Comparison of ENCODE assay signal across 30 cellular contexts in the genomic region with DNA sequence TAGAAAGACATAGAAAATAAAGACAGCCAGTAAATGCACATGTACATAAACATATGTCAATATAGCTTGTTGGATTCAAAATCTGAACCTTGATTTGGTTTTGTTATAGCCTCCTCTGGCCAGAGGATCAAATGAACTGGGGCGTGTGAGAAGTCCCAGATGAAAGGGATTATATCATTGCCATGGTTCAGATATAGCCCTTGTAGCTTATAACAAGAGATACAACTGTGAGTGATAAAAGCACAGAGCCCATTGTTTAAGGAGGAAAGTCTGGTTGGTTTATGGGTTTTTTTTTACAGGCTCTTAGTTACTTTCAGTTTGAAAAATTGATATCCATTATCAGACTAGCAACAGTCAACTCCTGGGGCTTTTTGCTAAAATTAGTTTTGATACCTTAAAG.
"Had no signal": no experiment of that assay in that cellular context is flagged by ENCODE, and none has a peak within 500 bp of the region (broad histone marks: within the 10 kb centered on the region; RNA-seq: fewer than 3 reads in every experiment).

No MANE protein-coding gene starts in this region.

- DNase-seq: head of caudate nucleus; hippocampal formation; kidney glomerular epithelial cell; left cardiac atrium; left lung; lower lobe of right lung; mammary epithelial cell; mesenchymal stem cell; naive thymus-derived CD4-positive, alpha-beta T cell; ovary; posterior cingulate gyrus; retina; right cardiac atrium; stimulated activated CD4-positive, alpha-beta T cell treated with anti-CD3 and anti-CD28 coated beads, Interleukin-12 subunit alpha, Interleukin-12 subunit beta, amount 100 ng/mL, for 4 hours; stimulated activated CD4-positive, alpha-beta T cell treated with anti-CD3 and anti-CD28 coated beads, Interleukin-15, amount 100 ng/mL, for 24 hours; stimulated activated CD4-positive, alpha-beta T cell treated with anti-CD3 and anti-CD28 coated beads, Interleukin-2, amount 100 ng/mL, for 24 hours; stimulated activated CD4-positive, alpha-beta T cell treated with anti-CD3 and anti-CD28 coated beads, Interleukin-4, amount 100 ng/mL, for 24 hours; stimulated activated naive CD4-positive, alpha-beta T cell; tibial artery; trophoblast cell; upper lobe of right lung had no signal

- H3K27ac ChIP-seq: left lung, lower lobe of right lung, ovary, prostate gland, skin epidermis, suprapubic skin, thoracic aorta, tibial artery, upper lobe of right lung had no signal

- H3K36me3 ChIP-seq: left lung, lower lobe of right lung, ovary, prostate gland, suprapubic skin, thoracic aorta, tibial artery, upper lobe of right lung had no signal

- FAIRE-seq: keratinocyte, urothelium cell line had no signal

- H3K4me3 ChIP-seq: left lung, lower lobe of right lung, ovary, prostate gland, skin epidermis, suprapubic skin, thoracic aorta, tibial artery, upper lobe of right lung had no signal

- H3K9me3 ChIP-seq: left lung, lower lobe of right lung, ovary, prostate gland, suprapubic skin, thoracic aorta, tibial artery, upper lobe of right lung had no signal

- H3K27me3 ChIP-seq: left lung, ovary, suprapubic skin, tibial artery, upper lobe of right lung had no signal

- H3K4me1 ChIP-seq: left lung, lower lobe of right lung, prostate gland, suprapubic skin, tibial artery, upper lobe of right lung had no signal

- ATAC-seq: left cardiac atrium; left lung; lower lobe of right lung; naive thymus-derived CD4-positive, alpha-beta T cell; natural killer cell treated with Interleukin-12 subunit alpha and Interleukin-12 subunit beta and Interleukin-15 and Interleukin-18, amount 100 ng/mL, for 72 hours; right cardiac atrium; sciatic nerve; stimulated activated effector memory CD8-positive, alpha-beta T cell treated with anti-CD3 and anti-CD28 coated beads, Interleukin-12 subunit alpha, Interleukin-12 subunit beta, amount 100 ng/mL, for 72 hours; upper lobe of right lung had no signal
